9 cellular contexts compared by ENCODE assay signal in genomic region chr11:128180446-128181089, GRCh38.
DNase-seq lines count a peak whose midpoint lies in the region; FAIRE-seq and TF ChIP-seq lines count a peak whose summit lies in the region.
"Had no signal": no experiment of that assay in that cellular context is flagged by ENCODE, and none has a peak within 500 bp of the region (broad histone marks: within the 10 kb centered on the region; RNA-seq: fewer than 3 reads in every experiment).

No MANE protein-coding gene starts in this region.

- no peak for TF ChIP-seq CTCF in AG09309 (IDR thresholded peaks at IDR 0.05; ENCODE audit: control insufficient read depth, insufficient read depth, low read depth, low read length, missing control alignments)
- TF ChIP-seq CTCF in HFFc6 (IDR thresholded peaks at IDR 0.05): peak; percentile 15; the same call in 1 of the 2 replicates
- TF ChIP-seq CTCF in astrocyte (IDR thresholded peaks at IDR 0.05; ENCODE audit: insufficient read depth, low read depth, low read length): no peak
- no peak for TF ChIP-seq CTCF in GM10248 (IDR thresholded peaks at IDR 0.05; ENCODE audit: control extremely low read depth, extremely low read depth, low read depth, missing control alignments)

- H3K27ac ChIP-seq in astrocyte (ENCODE audit: low read depth, low read length): peak overlapping the region; percentile 67
- H3K27ac ChIP-seq: colonic mucosa had no signal

- peak overlapping the region; percentile 2; the same call in 1 of the 2 replicates for H3K4me3 Mint-ChIP-seq in HFFc6
- H3K4me3 Mint-ChIP-seq in astrocyte (ENCODE audit: unreplicated experiment): no peak overlapping the region

- no peaks in the 10 kb centered on the region for H3K79me2 ChIP-seq in astrocyte (ENCODE audit: insufficient read depth, low read length)

- H3K9ac ChIP-seq in astrocyte (ENCODE audit: low read length): peak overlapping the region; percentile 2

- POLR2A ChIA-PET in GM10248 (lab: Yijun Ruan, JAX): no interaction called here

- peaks cover 13% of the 10 kb centered on the region for H3K4me1 ChIP-seq in astrocyte (ENCODE audit: insufficient read depth, low read length)
- H3K4me1 ChIP-seq: colonic mucosa had no signal

- no peaks in the 10 kb centered on the region for H3K36me3 ChIP-seq in astrocyte (ENCODE audit: insufficient read depth, low read length)
- H3K36me3 ChIP-seq: colonic mucosa had no signal

- H3K27me3 Mint-ChIP-seq in HFFc6 (ENCODE audit: insufficient read depth) (peaks cover 4% of the 10 kb centered on the region), astrocyte (ENCODE audit: low read depth, unreplicated experiment) (no peaks in the 10 kb centered on the region)

- peak; percentile 97 for FAIRE-seq in astrocyte (lab: Jason Lieb, UNC)

- H3K9me3 Mint-ChIP-seq in HFFc6 (peaks cover 8% of the 10 kb centered on the region; the same call in 1 of the 2 replicates), astrocyte (ENCODE audit: unreplicated experiment) (peaks cover 6% of the 10 kb centered on the region)

- CTCF ChIA-PET in GM10248 (lab: Yijun Ruan, JAX): interaction anchor here (1.1 to 2.9 kb wide), 5 partner anchors 9 to 650 kb away, joined by 3 to 10 read pairs (median 4); no protein-coding TSS in a partner anchor

- H3K4me2 ChIP-seq in astrocyte (ENCODE audit: low read length): peak overlapping the region; percentile 47

- H2AFZ ChIP-seq in astrocyte (ENCODE audit: low read depth, low read length): peak overlapping the region; percentile 59

- no peaks in the 10 kb centered on the region for H4K20me1 ChIP-seq in astrocyte (ENCODE audit: insufficient read depth, low read length)

- DNase-seq in AG09309 (ENCODE audit: low read depth): peak; percentile 75
- DNase-seq in HFFc6: peak; percentile 85
- peak; percentile 93 for DNase-seq in astrocyte (ENCODE audit: low read depth)
- peak; percentile 59 for DNase-seq in kidney glomerular epithelial cell (lab: John Stamatoyannopoulos, UW)
- DNase-seq in GM10248 (ENCODE audit: extremely low spot score): no peak
- DNase-seq in stimulated activated CD4-positive, alpha-beta T cell treated with anti-CD3 and anti-CD28 coated beads, Interleukin-4, amount 100 ng/mL, for 4 hours: no peak
- no peak for DNase-seq in NCI-H1417 treated with DMSO at 0.1 percent for 48 hours (lab: John Stamatoyannopoulos, UW)
- DNase-seq in NCI-H128 (lab: John Stamatoyannopoulos, UW; ENCODE audit: unreplicated experiment): no peak
- DNase-seq: colonic mucosa had no signal

- H3K36me3 Mint-ChIP-seq in HFFc6 (ENCODE audit: low read depth): peaks cover 14% of the 10 kb centered on the region
- no peaks in the 10 kb centered on the region for H3K36me3 Mint-ChIP-seq in astrocyte (ENCODE audit: low read depth, unreplicated experiment)

- H3K27ac Mint-ChIP-seq in HFFc6 (peak overlapping the region; percentile 53), astrocyte (ENCODE audit: unreplicated experiment) (peak overlapping the region; percentile 5)

- H3K27me3 ChIP-seq in astrocyte (ENCODE audit: insufficient read depth, low read length): no peaks in the 10 kb centered on the region
- H3K27me3 ChIP-seq: colonic mucosa had no signal

- H3K4me1 Mint-ChIP-seq in HFFc6 (ENCODE audit: low read depth) (peaks cover 53% of the 10 kb centered on the region), astrocyte (ENCODE audit: low read depth, unreplicated experiment) (peaks cover 13% of the 10 kb centered on the region)

- H3K4me3 ChIP-seq in AG09309 (ENCODE audit: control insufficient read depth, low read depth, low read length) (no peak overlapping the region), astrocyte (ENCODE audit: insufficient read depth, low read depth, low read length) (no peak overlapping the region)
- H3K4me3 ChIP-seq: colonic mucosa had no signal

- no peaks in the 10 kb centered on the region for H3K9me3 ChIP-seq in astrocyte (ENCODE audit: insufficient read depth, low read depth, low read length)
- H3K9me3 ChIP-seq: colonic mucosa had no signal

Comparison
In these comparisons a context has a peak if more than half of its experiments do, and no peak if none do; other contexts are left out.
1. DNase-seq: peak in AG09309 (single experiment), HFFc6 (single experiment), astrocyte (single experiment) and kidney glomerular epithelial cell (single experiment); none in GM10248 (single experiment), stimulated activated CD4-positive, alpha-beta T cell treated with anti-CD3 and anti-CD28 coated beads, Interleukin-4, amount 100 ng/mL, for 4 hours (0 of 2), NCI-H1417 treated with DMSO at 0.1 percent for 48 hours (single experiment) and NCI-H128 (single experiment).